17 cellular contexts compared by ENCODE assay signal in the genomic region with DNA sequence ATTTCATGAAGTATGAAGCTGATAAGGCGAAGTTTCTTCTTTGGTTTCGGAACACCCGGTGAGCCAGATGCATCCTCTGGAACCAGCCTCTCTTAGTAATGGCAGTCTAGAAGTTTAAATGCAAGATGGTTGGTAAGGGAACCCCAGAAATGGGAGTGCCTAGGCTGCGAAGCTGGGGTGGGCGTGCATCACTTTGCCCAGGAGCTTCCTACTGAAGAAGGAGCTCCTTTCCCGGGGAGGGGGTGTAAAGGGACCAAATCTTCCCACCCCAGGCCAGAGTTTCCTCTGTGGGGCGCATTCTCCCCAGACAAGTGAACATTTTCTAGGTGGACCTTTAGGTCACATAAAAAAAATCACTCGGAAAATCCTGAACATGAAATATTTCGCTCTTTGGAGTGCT. TPM values are rescaled to one million over a fixed set of nuclear protein-coding genes. Genes with fewer than 3 reads are reported as not detected.
DNase-seq lines count a peak whose midpoint lies in the region; ATAC-seq and TF ChIP-seq lines count a peak whose summit lies in the region.
"Had no signal": no experiment of that assay in that cellular context is flagged by ENCODE, and none has a peak within 500 bp of the region (broad histone marks: within the 10 kb centered on the region; RNA-seq: fewer than 3 reads in every experiment).

No MANE protein-coding gene starts in this region.

- TF ChIP-seq CTCF in endodermal cell (conservative IDR thresholded peaks at IDR 0.05) = no peak
- no peak for TF ChIP-seq CTCF in foreskin fibroblast (IDR thresholded peaks at IDR 0.05; ENCODE audit: low read depth, low read length)

- CTCF ChIA-PET in activated CD4-positive, alpha-beta T cell treated with anti-CD3 and anti-CD28 coated beads, Interleukin-2, amount 10 ng/mL, durations not matched to agents 7 days and 5 days (lab: Charles Lee) = interaction anchor here (1.6 kb wide), 1 partner anchor 58 kb away, joined by 3 read pairs; a partner anchor contains a TSS

- DNase-seq in activated CD4-positive, alpha-beta T cell treated with anti-CD3 and anti-CD28 coated beads for 48 hours = peak; percentile 0
- no peak for DNase-seq in activated CD4-positive, alpha-beta T cell treated with anti-CD3 and anti-CD28 coated beads, Interleukin-2, amount 10 ng/mL, durations not matched to agents 7 days and 5 days
- DNase-seq in endodermal cell = peak; percentile 7
- DNase-seq in posterior vena cava (ENCODE audit: low spot score) = peak; percentile 54
- no peak for DNase-seq in EL
- no peak for DNase-seq in foreskin fibroblast
- DNase-seq: CD4-positive, CD25-positive, alpha-beta regulatory T cell; DMS53; IMR-90 had no signal

- no peaks in the 10 kb centered on the region for H3K36me3 ChIP-seq in endodermal cell (ENCODE audit: control insufficient read depth, insufficient read depth, low read length)
- H3K36me3 ChIP-seq: BLaER1 treated with 17β-estradiol and CSF1 and Interleukin-3, amounts not matched to agents 10 nM and 100 nM had no signal

- peaks cover 3% of the 10 kb centered on the region for H3K4me1 ChIP-seq in endodermal cell (ENCODE audit: control insufficient read depth, insufficient read depth, low read length)

- intact Hi-C loops in posterior vena cava (cut with DNase I) = no loop called here

- H3K27me3 Mint-ChIP-seq in activated CD4-positive, alpha-beta T cell treated with anti-CD3 and anti-CD28 coated beads, Interleukin-2, amount 10 ng/mL, durations not matched to agents 7 days and 5 days = no peaks in the 10 kb centered on the region
- H3K27me3 Mint-ChIP-seq in endodermal cell (ENCODE audit: insufficient read depth) = no peaks in the 10 kb centered on the region
- H3K27me3 Mint-ChIP-seq: CD4-positive, CD25-positive, alpha-beta regulatory T cell had no signal

- H3K9me3 Mint-ChIP-seq in activated CD4-positive, alpha-beta T cell treated with anti-CD3 and anti-CD28 coated beads, Interleukin-2, amount 10 ng/mL, durations not matched to agents 7 days and 5 days = no peaks in the 10 kb centered on the region
- H3K9me3 Mint-ChIP-seq in endodermal cell = no peaks in the 10 kb centered on the region
- H3K9me3 Mint-ChIP-seq: CD4-positive, CD25-positive, alpha-beta regulatory T cell had no signal

- no peaks in the 10 kb centered on the region for H3K27me3 ChIP-seq in endodermal cell (ENCODE audit: control insufficient read depth, insufficient read depth, low read length, poor library complexity, severe bottlenecking)
- H3K27me3 ChIP-seq: BLaER1 treated with 17β-estradiol and CSF1 and Interleukin-3, amounts not matched to agents 10 nM and 100 nM had no signal

- H3K27ac ChIP-seq in endodermal cell (ENCODE audit: low read depth, low read length) = no peak overlapping the region
- H3K27ac ChIP-seq: 22Rv1; BLaER1 treated with 17β-estradiol and CSF1 and Interleukin-3, amounts not matched to agents 10 nM and 100 nM had no signal

- no peak overlapping the region for H3K4me3 Mint-ChIP-seq in activated CD4-positive, alpha-beta T cell treated with anti-CD3 and anti-CD28 coated beads, Interleukin-2, amount 10 ng/mL, durations not matched to agents 7 days and 5 days
- no peak overlapping the region for H3K4me3 Mint-ChIP-seq in endodermal cell
- H3K4me3 Mint-ChIP-seq: CD4-positive, CD25-positive, alpha-beta regulatory T cell had no signal

- H3K4me1 Mint-ChIP-seq in activated CD4-positive, alpha-beta T cell treated with anti-CD3 and anti-CD28 coated beads, Interleukin-2, amount 10 ng/mL, durations not matched to agents 7 days and 5 days = no peaks in the 10 kb centered on the region
- no peaks in the 10 kb centered on the region for H3K4me1 Mint-ChIP-seq in endodermal cell
- H3K4me1 Mint-ChIP-seq: CD4-positive, CD25-positive, alpha-beta regulatory T cell had no signal

- no peaks in the 10 kb centered on the region for H3K9me3 ChIP-seq in endodermal cell (ENCODE audit: control insufficient read depth, low read length)

- no peak overlapping the region for H3K27ac Mint-ChIP-seq in activated CD4-positive, alpha-beta T cell treated with anti-CD3 and anti-CD28 coated beads, Interleukin-2, amount 10 ng/mL, durations not matched to agents 7 days and 5 days
- no peak overlapping the region for H3K27ac Mint-ChIP-seq in endodermal cell
- H3K27ac Mint-ChIP-seq: CD4-positive, CD25-positive, alpha-beta regulatory T cell had no signal

- no peak overlapping the region for H3K9ac ChIP-seq in endodermal cell (ENCODE audit: extremely low read depth, low read length, poor library complexity, severe bottlenecking)
- H3K9ac ChIP-seq: BLaER1 treated with 17β-estradiol and CSF1 and Interleukin-3, amounts not matched to agents 10 nM and 100 nM had no signal

- H3K36me3 Mint-ChIP-seq in activated CD4-positive, alpha-beta T cell treated with anti-CD3 and anti-CD28 coated beads, Interleukin-2, amount 10 ng/mL, durations not matched to agents 7 days and 5 days (ENCODE audit: low read depth) = no peaks in the 10 kb centered on the region
- no peaks in the 10 kb centered on the region for H3K36me3 Mint-ChIP-seq in endodermal cell (ENCODE audit: low read depth)
- H3K36me3 Mint-ChIP-seq: CD4-positive, CD25-positive, alpha-beta regulatory T cell had no signal

- 96% methylated on average over 7 to 9 of the region's 9 CpGs for WGBS in endodermal cell (ENCODE audit: insufficient coverage in 1 of 2, insufficient read length in 1 of 2), 2 experiments

- ATAC-seq in HG02610 (IDR thresholded peaks at IDR 0.05; ENCODE audit: unreplicated experiment) = no peak
- ATAC-seq: GM12878 had no signal

- POLR2A ChIA-PET in activated CD4-positive, alpha-beta T cell treated with anti-CD3 and anti-CD28 coated beads, Interleukin-2, amount 10 ng/mL, durations not matched to agents 7 days and 5 days (lab: Charles Lee) = no interaction called here

- H3K4me3 ChIP-seq in endodermal cell (ENCODE audit: low read length) (no peak overlapping the region), foreskin fibroblast (ENCODE audit: low read depth in 1 of 2, low read length in 2 of 2) (no peak overlapping the region)
- H3K4me3 ChIP-seq: BLaER1 treated with 17β-estradiol and CSF1 and Interleukin-3, amounts not matched to agents 10 nM and 100 nM; GM12878 had no signal

RNA-seq across cellular contexts. Expression of a gene that starts 4.4 kb away (rescaled TPM):
- not detected for total RNA-seq in activated CD4-positive, alpha-beta T cell treated with anti-CD3 and anti-CD28 coated beads, Interleukin-2, amount 10 ng/mL, durations not matched to agents 7 days and 5 days
- total RNA-seq in endodermal cell (not detected), posterior vena cava (not detected)
- polyA plus RNA-seq in endodermal cell (2013, experiment 1 of 2) = not detected
- not detected for polyA plus RNA-seq in endodermal cell (2013, experiment 2 of 2)
- total RNA-seq: A673; CD4-positive, CD25-positive, alpha-beta regulatory T cell; Daoy; G401; GM12878; IMR-90 had no signal
- polyA plus RNA-seq: CD4-positive, CD25-positive, alpha-beta regulatory T cell; IMR-90 had no signal

RNA-seq across cellular contexts. Expression of a gene that starts 19.9 kb away (rescaled TPM):
- total RNA-seq in activated CD4-positive, alpha-beta T cell treated with anti-CD3 and anti-CD28 coated beads, Interleukin-2, amount 10 ng/mL, durations not matched to agents 7 days and 5 days = not detected
- 1 to 10 TPM; 1.6 to 3.7 TPM for total RNA-seq in endodermal cell
- 1.5 TPM for polyA plus RNA-seq in endodermal cell (2013, experiment 1 of 2)
- polyA plus RNA-seq in endodermal cell (2013, experiment 2 of 2) = 3.2 TPM
- total RNA-seq in posterior vena cava = not detected
- total RNA-seq: A673; CD4-positive, CD25-positive, alpha-beta regulatory T cell; Daoy; G401; GM12878; IMR-90 had no signal
- polyA plus RNA-seq: CD4-positive, CD25-positive, alpha-beta regulatory T cell; IMR-90 had no signal

RNA-seq across cellular contexts. Expression of a gene that starts 31.2 kb away (rescaled TPM):
- not detected for total RNA-seq in activated CD4-positive, alpha-beta T cell treated with anti-CD3 and anti-CD28 coated beads, Interleukin-2, amount 10 ng/mL, durations not matched to agents 7 days and 5 days
- total RNA-seq in endodermal cell (1 to 10 TPM in 1 of 2 donors, not detected in 1; 5.5 TPM), posterior vena cava (10 to 100 TPM; 21.1 to 24.4 TPM)
- polyA plus RNA-seq in endodermal cell (2013, experiment 1 of 2) = 1.2 TPM
- 1.7 TPM for polyA plus RNA-seq in endodermal cell (2013, experiment 2 of 2)
- total RNA-seq: A673; CD4-positive, CD25-positive, alpha-beta regulatory T cell; G401; GM12878; IMR-90 had no signal
- polyA plus RNA-seq: CD4-positive, CD25-positive, alpha-beta regulatory T cell; GM12878; IMR-90 had no signal

RNA-seq across cellular contexts. Expression of a gene that starts 49.4 kb away (rescaled TPM):
- total RNA-seq in activated CD4-positive, alpha-beta T cell treated with anti-CD3 and anti-CD28 coated beads, Interleukin-2, amount 10 ng/mL, durations not matched to agents 7 days and 5 days = 1 to 10 TPM; 7.4 to 8.9 TPM
- total RNA-seq in endodermal cell = not detected
- not detected for polyA plus RNA-seq in endodermal cell (2013, experiment 1 of 2)
- polyA plus RNA-seq in endodermal cell (2013, experiment 2 of 2) = not detected
- not detected for total RNA-seq in posterior vena cava
- total RNA-seq: A673, G401, IMR-90 had no signal
- polyA plus RNA-seq: IMR-90 had no signal

RNA-seq across cellular contexts. Expression of a gene that starts 57.3 kb away (rescaled TPM):
- 10 to 100 TPM; 77.4 to 83.7 TPM for total RNA-seq in activated CD4-positive, alpha-beta T cell treated with anti-CD3 and anti-CD28 coated beads, Interleukin-2, amount 10 ng/mL, durations not matched to agents 7 days and 5 days
- total RNA-seq in endodermal cell = not detected
- polyA plus RNA-seq in endodermal cell (2013, experiment 1 of 2) = not detected
- not detected for polyA plus RNA-seq in endodermal cell (2013, experiment 2 of 2)
- total RNA-seq in posterior vena cava = under 1 TPM; 0.32 to 0.38 TPM
- total RNA-seq: A673, Daoy, G401, HT-29, IMR-90 had no signal
- polyA plus RNA-seq: IMR-90 had no signal

Comparison
In these comparisons a context has a peak if more than half of its experiments do, and no peak if none do; other contexts are left out.
1. DNase-seq: peak in activated CD4-positive, alpha-beta T cell treated with anti-CD3 and anti-CD28 coated beads for 48 hours (single experiment), endodermal cell (single experiment) and posterior vena cava (single experiment); none in activated CD4-positive, alpha-beta T cell treated with anti-CD3 and anti-CD28 coated beads, Interleukin-2, amount 10 ng/mL, durations not matched to agents 7 days and 5 days (single experiment), EL (single experiment) and foreskin fibroblast (0 of 2).